1 cellular context compared by ENCODE assay signal in genomic region chr11:64803846-64804345, GRCh38.
A peak's percentile ranks its signal among the peaks of the same experiment; 100 is the strongest.
TF ChIP-seq lines count a peak whose summit lies in the region.

No MANE protein-coding gene starts in this region.

TF ChIP-seq in K562, 482 proteins besides CTCF, POLR2A, EP300 and RAD21:
- 0 out of 2 replicates have a peak, but pooled peaks have one; percentile 2 for TF ChIP-seq POLR2AphosphoS2 (IDR thresholded peaks at IDR 0.05; ENCODE audit: low read length)
- TF ChIP-seq ATF7 (IDR thresholded peaks at IDR 0.05): no peak
- 0 out of 2 replicates have a peak, but pooled peaks have one; percentile 2 for TF ChIP-seq PHF8 (IDR thresholded peaks at IDR 0.05; ENCODE audit: borderline replicate concordance, low read length)
